In the genomic region with DNA sequence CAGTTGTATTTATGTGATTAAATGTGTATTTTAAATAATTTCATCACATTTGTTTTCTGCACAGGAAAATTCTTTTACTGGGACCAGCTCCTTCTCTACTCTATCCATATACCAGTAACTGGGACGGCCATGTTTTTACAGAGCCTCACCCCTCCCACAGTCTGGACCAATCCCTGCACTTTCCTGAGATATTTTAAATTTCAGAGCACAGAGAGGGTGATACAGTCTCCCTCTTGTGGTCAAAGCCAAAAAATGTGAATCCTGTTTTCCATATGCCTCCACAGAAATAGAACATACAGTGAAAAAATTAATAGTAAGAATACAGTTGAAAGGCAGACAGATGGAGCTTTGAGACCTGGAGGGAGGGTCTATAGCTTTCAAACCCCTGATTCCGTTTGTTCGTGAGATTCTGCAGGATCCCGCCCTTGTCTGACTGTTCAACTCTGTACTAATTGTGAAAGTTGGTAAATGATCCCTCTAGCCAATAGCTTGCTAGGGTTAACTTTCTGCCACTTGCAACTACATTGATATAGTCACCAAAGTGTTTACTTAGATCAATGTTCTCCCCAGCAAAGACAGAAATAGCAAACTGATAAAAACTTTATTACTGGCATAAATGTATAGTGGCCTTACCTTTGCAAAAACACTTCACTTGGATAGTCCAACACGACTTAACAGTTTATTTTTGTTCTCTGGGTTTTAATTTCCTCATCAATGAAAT, we compare ENCODE assay signal across 8 cellular contexts.
DNase-seq lines count a peak whose midpoint lies in the region; ATAC-seq, FAIRE-seq and TF ChIP-seq lines count a peak whose summit lies in the region.

No MANE protein-coding gene starts in this region.

- H3K36me3 ChIP-seq in WERI-Rb-1: no peaks in the 10 kb centered on the region

- H3K4me3 ChIP-seq in WERI-Rb-1 (ENCODE audit: low read depth, low read length): no peak overlapping the region

- H3K9me3 ChIP-seq in WERI-Rb-1 (ENCODE audit: severe bottlenecking): no peaks in the 10 kb centered on the region

- H3K27ac ChIP-seq in WERI-Rb-1: no peak overlapping the region

- no peak for FAIRE-seq in D721Med (lab: Jason Lieb, UNC)

- H3K27me3 ChIP-seq in WERI-Rb-1 (ENCODE audit: insufficient read depth, low read depth, severe bottlenecking): no peaks in the 10 kb centered on the region

- no peak overlapping the region for H3K4me3 Mint-ChIP-seq in HFFc6

- DNase-seq in D721Med (ENCODE audit: insufficient read length, low spot score): peak; percentile 32
- peak; percentile 16 for DNase-seq in HFFc6
- DNase-seq in WERI-Rb-1: peak; percentile 39
- peak; percentile 29 for DNase-seq in left kidney (ENCODE audit: low read depth, low spot score)
- no peak for DNase-seq in omental fat pad (ENCODE audit: low spot score)

- TF ChIP-seq CTCF in D721Med (IDR thresholded peaks at IDR 0.05; ENCODE audit: insufficient read depth, missing control alignments) (peak; percentile 53), HFFc6 (IDR thresholded peaks at IDR 0.05) (peak; percentile 68), WERI-Rb-1 (IDR thresholded peaks at IDR 0.05; ENCODE audit: low read depth, low read length) (peak; percentile 56), omental fat pad (IDR thresholded peaks at IDR 0.05) (no peak)

- no peak overlapping the region for H3K27ac Mint-ChIP-seq in HFFc6

- no peak for ATAC-seq in activated CD4-positive, CD25-positive, alpha-beta regulatory T cell treated with anti-CD3 and anti-CD28 coated beads, Interleukin-2, amount 50 U/mL, for 24 hours
- ATAC-seq in HG02642 (IDR thresholded peaks at IDR 0.05; ENCODE audit: poor library complexity, unreplicated experiment) (no peak), GM21737 (IDR thresholded peaks at IDR 0.05; ENCODE audit: unreplicated experiment) (no peak), omental fat pad (ENCODE audit: low FRiP score) (no peak)

- peaks cover 30% of the 10 kb centered on the region for H3K9me3 Mint-ChIP-seq in HFFc6

- no peaks in the 10 kb centered on the region for H3K27me3 Mint-ChIP-seq in HFFc6 (ENCODE audit: insufficient read depth)

- H3K4me1 Mint-ChIP-seq in HFFc6 (ENCODE audit: low read depth): no peaks in the 10 kb centered on the region

- no peaks in the 10 kb centered on the region for H3K36me3 Mint-ChIP-seq in HFFc6 (ENCODE audit: low read depth)

Comparison
In these comparisons a context has a peak if more than half of its experiments do, and no peak if none do; other contexts are left out.
1. CTCF ChIP-seq: peak in D721Med (single experiment), HFFc6 (single experiment) and WERI-Rb-1 (single experiment); none in omental fat pad (0 of 3).